11 cellular contexts compared by ENCODE assay signal in genomic region chr21:42221581-42222345, GRCh38. TPM values are rescaled to one million over a fixed set of nuclear protein-coding genes. Genes with fewer than 3 reads are reported as not detected.
A peak's percentile ranks its signal among the peaks of the same experiment; 100 is the strongest.
DNase-seq lines count a peak whose midpoint lies in the region; ATAC-seq and TF ChIP-seq lines count a peak whose summit lies in the region.
"Had no signal": no experiment of that assay in that cellular context is flagged by ENCODE, and none has a peak within 500 bp of the region (broad histone marks: within the 10 kb centered on the region; RNA-seq: fewer than 3 reads in every experiment).

No MANE protein-coding gene starts in this region.

- no peak overlapping the region for H3K27ac ChIP-seq in fibroblast of lung (ENCODE audit: insufficient read depth, low read length)
- H3K27ac ChIP-seq in effector memory CD4-positive, alpha-beta T cell (ENCODE audit: insufficient read depth, low read length, poor library complexity, severe bottlenecking): no peak overlapping the region
- no peak overlapping the region for H3K27ac ChIP-seq in GM23248
- H3K27ac ChIP-seq in prostate gland: no peak overlapping the region

- intact Hi-C loops in prostate gland (cut with DNase I): no loop called here

- no peak for TF ChIP-seq POLR2A in prostate gland (IDR thresholded peaks at IDR 0.05)

- H3F3A ChIP-seq in GM23248 (ENCODE audit: insufficient read depth): no peaks in the 10 kb centered on the region

- TF ChIP-seq CTCF in fibroblast of lung (conservative IDR thresholded peaks at IDR 0.05 in 1 of 2, IDR thresholded peaks at IDR 0.05 in 1 of 2; ENCODE audit: low read depth in 1 of 2, low read length in 2 of 2) (no peak), retinal pigment epithelial cell (conservative IDR thresholded peaks at IDR 0.05; ENCODE audit: low read depth, low read length) (no peak), prostate gland (IDR thresholded peaks at IDR 0.05) (no peak)

- H3K4me3 Mint-ChIP-seq in T-helper 17 cell: no peak overlapping the region

- H3K4me2 ChIP-seq in fibroblast of lung (ENCODE audit: extremely low read depth, insufficient read depth, low read length) (no peak overlapping the region), GM23248 (ENCODE audit: unreplicated experiment) (no peak overlapping the region)

- H3K36me3 ChIP-seq in fibroblast of lung (ENCODE audit: control insufficient read depth, insufficient read depth, low read length) (no peaks in the 10 kb centered on the region), GM23248 (ENCODE audit: low read depth) (no peaks in the 10 kb centered on the region), prostate gland (no peaks in the 10 kb centered on the region)
- H3K36me3 ChIP-seq in effector memory CD4-positive, alpha-beta T cell (ENCODE audit: control insufficient read depth, insufficient read depth, low read length): peaks cover 13% of the 10 kb centered on the region

- no peaks in the 10 kb centered on the region for H4K20me1 ChIP-seq in fibroblast of lung (ENCODE audit: control insufficient read depth, extremely low read depth, insufficient read depth, low read length)
- no peaks in the 10 kb centered on the region for H4K20me1 ChIP-seq in GM23248 (ENCODE audit: insufficient read depth)

- H3K79me2 ChIP-seq in fibroblast of lung (ENCODE audit: control insufficient read depth, insufficient read depth, low read length) (no peaks in the 10 kb centered on the region), GM23248 (ENCODE audit: insufficient read depth) (no peaks in the 10 kb centered on the region)

- no peaks in the 10 kb centered on the region for H3K27me3 Mint-ChIP-seq in T-helper 17 cell

- no peaks in the 10 kb centered on the region for H3K4me1 ChIP-seq in fibroblast of lung (ENCODE audit: control insufficient read depth, extremely low read depth, insufficient read depth, low read length)
- H3K4me1 ChIP-seq in effector memory CD4-positive, alpha-beta T cell (ENCODE audit: control insufficient read depth, insufficient read depth, low read length, poor library complexity, severe bottlenecking): peaks cover 17% of the 10 kb centered on the region
- no peaks in the 10 kb centered on the region for H3K4me1 ChIP-seq in GM23248 (ENCODE audit: insufficient read depth)
- H3K4me1 ChIP-seq in prostate gland (replicated peaks): no peaks in the 10 kb centered on the region

- no peaks in the 10 kb centered on the region for H3K9me3 ChIP-seq in T-helper 17 cell (ENCODE audit: control insufficient read depth, low read length, poor library complexity, severe bottlenecking)
- no peaks in the 10 kb centered on the region for H3K9me3 ChIP-seq in fibroblast of lung (ENCODE audit: control insufficient read depth, insufficient read depth, low read depth, low read length)
- H3K9me3 ChIP-seq in effector memory CD4-positive, alpha-beta T cell (ENCODE audit: control insufficient read depth, low read length): no peaks in the 10 kb centered on the region
- H3K9me3 ChIP-seq in GM23248 (ENCODE audit: low read depth): no peaks in the 10 kb centered on the region
- H3K9me3 ChIP-seq in prostate gland: no peaks in the 10 kb centered on the region

- in situ Hi-C loops in GM23248 (cut with MboI): no loop called here

- no peaks in the 10 kb centered on the region for H3K9me2 ChIP-seq in GM23248 (ENCODE audit: insufficient read depth)

- peak; percentile 57 for DNase-seq in Daoy (ENCODE audit: low read depth)
- DNase-seq in T-helper 17 cell: no peak
- DNase-seq in fibroblast of lung (ENCODE audit: low read depth in 2 of 2): peak; percentile 65 to 76
- peak; percentile 51 for DNase-seq in retinal pigment epithelial cell (ENCODE audit: low read depth)
- DNase-seq in effector memory CD4-positive, alpha-beta T cell: no peak
- DNase-seq in GM23248: no peak
- no peak for DNase-seq in prostate gland (ENCODE audit: low spot score)
- DNase-seq in NCI-H345 treated with DMSO at 0.1 percent for 48 hours (lab: John Stamatoyannopoulos, UW; ENCODE audit: unreplicated experiment): no peak
- DNase-seq: activated gamma-delta T cell; stimulated activated CD4-positive, alpha-beta T cell treated with anti-CD3 and anti-CD28 coated beads, Interleukin-4, amount 100 ng/mL, for 1 hour; T1000 had no signal

- H3K36me3 Mint-ChIP-seq in T-helper 17 cell (ENCODE audit: low read depth): peaks cover 8% of the 10 kb centered on the region

- peaks cover 12% of the 10 kb centered on the region for H3K27me3 ChIP-seq in fibroblast of lung (ENCODE audit: control insufficient read depth, insufficient read depth, low read length)
- no peaks in the 10 kb centered on the region for H3K27me3 ChIP-seq in effector memory CD4-positive, alpha-beta T cell (replicated peaks; ENCODE audit: control insufficient read depth, insufficient read depth, low read length, poor library complexity, severe bottlenecking)
- H3K27me3 ChIP-seq in GM23248 (replicated peaks; ENCODE audit: insufficient read depth): peaks cover 64% of the 10 kb centered on the region
- no peaks in the 10 kb centered on the region for H3K27me3 ChIP-seq in prostate gland (replicated peaks; ENCODE audit: insufficient read depth)

- H3K27ac Mint-ChIP-seq in T-helper 17 cell: peak overlapping the region; percentile 91

- H3K9ac ChIP-seq in fibroblast of lung (ENCODE audit: insufficient read depth, low read length): no peak overlapping the region
- no peak overlapping the region for H3K9ac ChIP-seq in GM23248

- no peak overlapping the region for H3K4me3 ChIP-seq in fibroblast of lung (replicated peaks in 1 of 4; ENCODE audit: control extremely low read depth in 1 of 4, insufficient read depth in 1 of 4, low read depth in 3 of 4, low read length in 4 of 4)
- no peak overlapping the region for H3K4me3 ChIP-seq in retinal pigment epithelial cell (ENCODE audit: low read length)
- H3K4me3 ChIP-seq in effector memory CD4-positive, alpha-beta T cell (ENCODE audit: insufficient read depth, low read depth, low read length, poor library complexity, severe bottlenecking): no peak overlapping the region
- H3K4me3 ChIP-seq in GM23248: no peak overlapping the region
- no peak overlapping the region for H3K4me3 ChIP-seq in prostate gland

- WGBS in GM23248 (ENCODE audit: low coverage in 1 of 2, low lambda C conversion rate in 2 of 2, missing lambda C conversion rate in 2 of 2), 2 experiments: 66 to 68% methylated on average over 15 of the region's 15 CpGs
- WGBS in prostate gland: 77% methylated on average over 15 of the region's 15 CpGs

- ATAC-seq in T-helper 17 cell: no peak

- H2AFZ ChIP-seq in fibroblast of lung (ENCODE audit: low read length): no peak overlapping the region
- no peak overlapping the region for H2AFZ ChIP-seq in GM23248

- peaks cover 26% of the 10 kb centered on the region for H3K4me1 Mint-ChIP-seq in T-helper 17 cell

RNA-seq across cellular contexts. Expression of gene ABCG1, which starts 2.8 kb away (rescaled TPM):
- 0.51 TPM in 2 replicates for total RNA-seq in Daoy (2014; rRNA removed; shearing (Covaris generic))
- total RNA-seq in T-helper 17 cell: 10 to 100 TPM; 43.4 to 75.0 TPM
- total RNA-seq in fibroblast of lung: under 0.01 and 0.77 TPM in 2 replicates
- 0.12 and 0.98 TPM in 2 replicates for polyA plus RNA-seq in fibroblast of lung
- polyA plus RNA-seq in fibroblast of lung (2012): 0.09 and 0.96 TPM in 2 replicates
- polyA minus RNA-seq in fibroblast of lung (ENCODE audit: low replicate concordance): 2.8 TPM in 1 of 2 replicates, not detected in the other
- total RNA-seq in GM23248 (2014; rRNA removed; shearing (Covaris generic)): not detected in 2 replicates
- polyA plus RNA-seq in GM23248 (2016; fragmentation: Nextera tagmentation; extraction: Ambion mirVana): 0.08 TPM in 1 of 2 replicates, not detected in the other
- total RNA-seq in prostate gland: 10 to 100 TPM; 22.7 to 28.3 TPM

Comparison
In these comparisons a context has a peak if more than half of its experiments do, and no peak if none do; other contexts are left out.
1. DNase-seq: peak in Daoy (single experiment), fibroblast of lung (2 of 2) and retinal pigment epithelial cell (single experiment); none in T-helper 17 cell (0 of 3), effector memory CD4-positive, alpha-beta T cell (0 of 3), GM23248 (single experiment), prostate gland (single experiment) and NCI-H345 treated with DMSO at 0.1 percent for 48 hours (single experiment).
2. RNA of gene ABCG1, which starts 2.8 kb away (total RNA-seq): 43.4 to 75.0 TPM in T-helper 17 cell and 22.7 to 28.3 TPM in prostate gland; 0.51 TPM in Daoy, under 0.01 to 0.77 TPM in fibroblast of lung and not detected in GM23248; every median in the first group is over 10 times any median in the second.